ENCODE assay signal across 8 cellular contexts in the genomic region with DNA sequence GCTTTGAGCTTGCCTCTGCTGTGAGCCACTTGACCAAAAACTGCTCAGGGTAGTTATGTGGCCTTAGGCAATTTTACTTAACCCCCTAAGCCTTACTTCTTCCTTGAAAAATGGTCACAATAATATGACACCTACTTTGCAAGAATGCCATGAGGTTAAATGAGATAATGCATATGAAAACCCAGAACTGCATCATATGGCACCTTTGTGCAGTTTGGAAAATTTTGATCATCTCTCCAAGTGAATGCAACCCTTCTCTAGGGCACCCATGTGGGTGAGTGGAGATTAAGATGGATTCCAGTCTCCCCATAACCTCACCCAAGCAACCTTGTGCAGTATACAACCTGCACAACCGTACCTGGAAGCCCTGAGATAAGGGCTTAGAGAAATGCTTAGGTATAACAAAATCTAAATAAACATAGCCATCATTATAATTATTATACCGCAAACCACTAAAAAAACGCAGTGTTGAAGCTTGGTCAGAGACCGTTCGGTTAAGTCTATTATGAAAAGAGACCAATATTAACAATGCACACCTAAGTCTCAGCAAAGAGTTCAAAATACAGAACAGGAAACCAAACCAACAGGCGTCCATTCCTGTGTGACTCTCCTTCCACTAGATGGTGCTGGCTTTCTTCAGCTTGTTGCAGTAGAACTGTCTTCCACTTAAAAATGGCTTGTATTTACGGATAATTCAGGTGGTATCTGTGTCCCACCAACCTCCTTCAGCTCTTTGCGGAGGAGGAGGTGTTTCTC. TPM values are rescaled to one million over a fixed set of nuclear protein-coding genes. Genes with fewer than 3 reads are reported as not detected.
DNase-seq lines count a peak whose midpoint lies in the region; ATAC-seq and TF ChIP-seq lines count a peak whose summit lies in the region.

No MANE protein-coding gene starts in this region.

- peak in 2 of 4 experiments; percentile 37 to 44 for TF ChIP-seq CTCF in prostate gland (IDR thresholded peaks at IDR 0.05)

- H3K9me3 ChIP-seq in prostate gland: no peaks in the 10 kb centered on the region

- H3K4me1 ChIP-seq in prostate gland (replicated peaks): no peaks in the 10 kb centered on the region

- H3K27me3 ChIP-seq in prostate gland (replicated peaks; ENCODE audit: insufficient read depth): no peaks in the 10 kb centered on the region

- DNase-seq in DMS114 treated with DMSO at 0.1 percent for 48 hours (lab: John Stamatoyannopoulos, UW; ENCODE audit: unreplicated experiment): peak; percentile 28
- peak; percentile 80 for DNase-seq in NCI-H82 (lab: John Stamatoyannopoulos, UW)
- DNase-seq in dermis blood vessel endothelial cell: peak; percentile 73
- DNase-seq in midbrain (lab: John Stamatoyannopoulos, UW): peak; percentile 10
- no peak for DNase-seq in activated CD8-positive, alpha-beta memory T cell treated with anti-CD3 and anti-CD28 coated beads for 24 hours
- no peak for DNase-seq in prostate gland (ENCODE audit: low spot score)

- no peak for TF ChIP-seq POLR2A in prostate gland (IDR thresholded peaks at IDR 0.05)

- H3K27ac ChIP-seq in prostate gland: no peak overlapping the region

- WGBS in prostate gland: 34% methylated on average over 8 of the region's 8 CpGs

- peak; percentile 70 for ATAC-seq in GM19328 (IDR thresholded peaks at IDR 0.05; ENCODE audit: unreplicated experiment)
- ATAC-seq in HG03442 (IDR thresholded peaks at IDR 0.05; ENCODE audit: unreplicated experiment): peak; percentile 90

- no peaks in the 10 kb centered on the region for H3K36me3 ChIP-seq in prostate gland

- intact Hi-C loops in prostate gland (cut with DNase I): loop anchor here (10.0 kb wide), 1 partner anchor 124 kb away; no protein-coding TSS in a partner anchor

- H3K4me3 ChIP-seq in prostate gland: no peak overlapping the region

RNA-seq across cellular contexts. Expression of gene ASB15, which starts 21.0 kb away (rescaled TPM):
- total RNA-seq in dermis blood vessel endothelial cell (not detected in 2 replicates), prostate gland (1 to 10 TPM in 1 of 2 donors, not detected in 1; 1.1 TPM)

RNA-seq across cellular contexts. Expression of gene NDUFA5, which starts 23.0 kb away (rescaled TPM):
- total RNA-seq in dermis blood vessel endothelial cell (34.0 and 39.1 TPM in 2 replicates), prostate gland (10 to 100 TPM; 53.3 to 65.8 TPM)

RNA-seq across cellular contexts. Expression of gene IQUB, which starts 46.2 kb away (rescaled TPM):
- total RNA-seq in dermis blood vessel endothelial cell: 0.05 and 0.34 TPM in 2 replicates
- 1 to 10 TPM; 2.0 to 4.8 TPM for total RNA-seq in prostate gland

Comparison
In these comparisons a context has a peak if more than half of its experiments do, and no peak if none do; other contexts are left out.
1. DNase-seq: peak in DMS114 treated with DMSO at 0.1 percent for 48 hours (single experiment), NCI-H82 (single experiment), dermis blood vessel endothelial cell (single experiment) and midbrain (single experiment); none in activated CD8-positive, alpha-beta memory T cell treated with anti-CD3 and anti-CD28 coated beads for 24 hours (single experiment) and prostate gland (single experiment).